1 cellular context compared by ENCODE assay signal in genomic region chr5:122963305-122963704, GRCh38.
TF ChIP-seq lines count a peak whose summit lies in the region.

No MANE protein-coding gene starts in this region.

TF ChIP-seq in WTC11, 78 proteins besides CTCF, POLR2A, EP300 and RAD21 (continued from another document):
- TF ChIP-seq, protein P1, sequence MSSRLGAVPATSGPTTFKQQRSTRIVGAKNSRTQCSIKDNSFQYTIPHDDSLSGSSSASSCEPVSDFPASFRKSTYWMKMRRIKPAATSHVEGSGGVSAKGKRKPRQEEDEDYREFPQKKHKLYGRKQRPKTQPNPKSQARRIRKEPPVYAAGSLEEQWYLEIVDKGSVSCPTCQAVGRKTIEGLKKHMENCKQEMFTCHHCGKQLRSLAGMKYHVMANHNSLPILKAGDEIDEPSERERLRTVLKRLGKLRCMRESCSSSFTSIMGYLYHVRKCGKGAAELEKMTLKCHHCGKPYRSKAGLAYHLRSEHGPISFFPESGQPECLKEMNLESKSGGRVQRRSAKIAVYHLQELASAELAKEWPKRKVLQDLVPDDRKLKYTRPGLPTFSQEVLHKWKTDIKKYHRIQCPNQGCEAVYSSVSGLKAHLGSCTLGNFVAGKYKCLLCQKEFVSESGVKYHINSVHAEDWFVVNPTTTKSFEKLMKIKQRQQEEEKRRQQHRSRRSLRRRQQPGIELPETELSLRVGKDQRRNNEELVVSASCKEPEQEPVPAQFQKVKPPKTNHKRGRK (CRISPR knock-in tag; IDR thresholded peaks at IDR 0.05; ENCODE audit: borderline replicate concordance) = no peak
- TF ChIP-seq ELF4 (CRISPR knock-in tag; IDR thresholded peaks at IDR 0.05; ENCODE audit: low read depth) (no peak), TCF7 (CRISPR knock-in tag; IDR thresholded peaks at IDR 0.05; ENCODE audit: low read depth) (no peak), FOXJ3 (CRISPR knock-in tag; IDR thresholded peaks at IDR 0.05; ENCODE audit: borderline replicate concordance) (no peak), PRRX2 (CRISPR knock-in tag; IDR thresholded peaks at IDR 0.05) (no peak)
TF ChIP-seq in WTC11: peak in this region for 0.
